8 cellular contexts compared by ENCODE assay signal in the genomic region with DNA sequence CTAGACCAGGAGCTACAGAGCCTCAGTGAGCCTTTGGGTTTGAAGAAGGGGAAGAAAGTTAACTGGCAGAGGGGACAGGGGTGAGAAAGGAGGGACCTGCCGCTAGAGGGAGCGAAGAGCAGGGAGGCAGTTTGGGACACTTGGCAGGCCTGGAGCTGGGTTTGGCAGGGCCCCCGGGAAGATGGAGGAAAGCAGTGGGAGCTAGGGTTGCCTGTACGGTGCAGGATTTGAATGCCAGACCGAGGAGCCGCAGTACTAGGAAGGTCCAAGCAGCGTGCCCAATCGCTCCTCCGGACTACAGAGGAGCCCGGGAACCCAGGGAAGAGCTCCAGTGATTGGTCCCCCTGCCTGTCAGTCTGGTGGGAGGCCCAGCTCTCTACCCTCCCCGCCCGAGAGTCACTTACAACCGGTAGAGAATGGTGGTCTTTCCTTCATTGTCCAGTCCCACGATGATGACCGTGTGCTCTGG. TPM values are rescaled to one million over a fixed set of nuclear protein-coding genes. Genes with fewer than 3 reads are reported as not detected.
DNase-seq lines count a peak whose midpoint lies in the region; ATAC-seq and TF ChIP-seq lines count a peak whose summit lies in the region.

No MANE protein-coding gene starts in this region.

- H3K36me3 ChIP-seq in BLaER1 (no peaks in the 10 kb centered on the region), adipocyte (ENCODE audit: control insufficient read depth, insufficient read depth, low read length, severe bottlenecking) (no peaks in the 10 kb centered on the region)

- H3K27me3 ChIP-seq in BLaER1 = peaks cover 25% of the 10 kb centered on the region
- H3K27me3 ChIP-seq in adipocyte (replicated peaks; ENCODE audit: control insufficient read depth, insufficient read depth, low read length) = peaks cover 29% of the 10 kb centered on the region

- H3K4me3 Mint-ChIP-seq in type B pancreatic cell = peak overlapping the region; percentile 95

- H3K4me1 ChIP-seq in BLaER1 (peaks cover 93% of the 10 kb centered on the region), adipocyte (ENCODE audit: control insufficient read depth, insufficient read depth, low read length) (peaks cover 17% of the 10 kb centered on the region)

- peaks cover 33% of the 10 kb centered on the region for H3K27me3 Mint-ChIP-seq in type B pancreatic cell

- H3K27ac Mint-ChIP-seq in type B pancreatic cell = peak overlapping the region; percentile 43

- H3K4me3 ChIP-seq in BLaER1 (peak overlapping the region; percentile 65), adipocyte (ENCODE audit: low read length) (peak overlapping the region; percentile 71)

- peak overlapping the region; percentile 93 for H3K4me2 ChIP-seq in BLaER1

- DNase-seq in Kasumi-1 (lab: John Stamatoyannopoulos, UW) (peak; percentile 79 to 93), SW 1271 (lab: John Stamatoyannopoulos, UW) (peak; percentile 38 to 68), adipocyte (ENCODE audit: low read depth) (peak; percentile 92), left cardiac atrium (peak; percentile 91), posterior cingulate gyrus (peak; percentile 47 to 95 (median 71)), type B pancreatic cell (ENCODE audit: extremely low spot score, unreplicated experiment) (peak; percentile 83)

- H3K9ac ChIP-seq in BLaER1 (peak overlapping the region; percentile 49), adipocyte (ENCODE audit: low read length) (peak overlapping the region; percentile 55)

- intact Hi-C loops in left cardiac atrium (cut with DNase I) = no loop called here
- intact Hi-C loops in posterior cingulate gyrus (cut with DNase I) = no loop called here

- H3K9me3 ChIP-seq in BLaER1 = no peaks in the 10 kb centered on the region
- H3K9me3 ChIP-seq in adipocyte (ENCODE audit: control insufficient read depth, low read length) = no peaks in the 10 kb centered on the region

- no peaks in the 10 kb centered on the region for H3K9me3 Mint-ChIP-seq in type B pancreatic cell

- TF ChIP-seq CTCF in type B pancreatic cell (conservative IDR thresholded peaks at IDR 0.05) = peak; percentile 85

- ATAC-seq in GM19452 (IDR thresholded peaks at IDR 0.05; ENCODE audit: unreplicated experiment) (peak; percentile 86), left cardiac atrium (peak; percentile 92 to 95)

- no peaks in the 10 kb centered on the region for H4K20me1 ChIP-seq in BLaER1

- H3K27ac ChIP-seq in BLaER1 = peak overlapping the region; percentile 64

- peaks cover 10% of the 10 kb centered on the region for H3K4me1 Mint-ChIP-seq in type B pancreatic cell (ENCODE audit: unreplicated experiment)

- no peaks in the 10 kb centered on the region for H3K36me3 Mint-ChIP-seq in type B pancreatic cell

RNA-seq across cellular contexts. Expression of gene ARL5C, which starts 1.3 kb away (rescaled TPM):
- total RNA-seq in left cardiac atrium = not detected
- total RNA-seq in type B pancreatic cell (ENCODE audit: low replicate concordance) = not detected in 2 replicates

RNA-seq across cellular contexts. Expression of gene PLXDC1, which starts 13.3 kb away (rescaled TPM):
- total RNA-seq in left cardiac atrium (10 to 100 TPM in 1 of 2 donors, 1 to 10 TPM in 1; 7.6 to 18.0 TPM), type B pancreatic cell (ENCODE audit: low replicate concordance) (1.7 and 5.0 TPM in 2 replicates)

RNA-seq across cellular contexts. Expression of gene CACNB1, which starts 32.8 kb away (rescaled TPM):
- total RNA-seq in left cardiac atrium (1 to 10 TPM; 5.4 to 5.8 TPM), type B pancreatic cell (ENCODE audit: low replicate concordance) (1.8 and 9.5 TPM in 2 replicates)

RNA-seq across cellular contexts. Expression of gene RPL19, which starts 35.4 kb away (rescaled TPM):
- 1,000 to 10,000 TPM; 1,055 to 1,074 TPM for total RNA-seq in left cardiac atrium
- 1,605 and 1,703 TPM in 2 replicates for total RNA-seq in type B pancreatic cell (ENCODE audit: low replicate concordance)

Comparison
In these comparisons a context has a peak if more than half of its experiments do, and no peak if none do; other contexts are left out.
1. Peak in every context shown above with its lines: DNase-seq, ATAC-seq, H3K4me3 ChIP-seq and H3K27ac ChIP-seq.